In genomic region chr18:63241317-63241712, GRCh38 we compare ENCODE assay signal across 13 cellular contexts.
"Had no signal": no experiment of that assay in that cellular context is flagged by ENCODE, and none has a peak within 500 bp of the region (broad histone marks: within the 10 kb centered on the region; RNA-seq: fewer than 3 reads in every experiment).

No MANE protein-coding gene starts in this region.

- DNase-seq: activated CD4-positive, CD25-positive, alpha-beta regulatory T cell treated with anti-CD3 and anti-CD28 coated beads, Interleukin-2, amount 50 U/mL, for 72 hours; activated effector memory CD4-positive, alpha-beta T cell treated with Interleukin-2 at 50 U/mL for 16 hours; caudate nucleus; cortex of kidney; effector memory CD4-positive, alpha-beta T cell; kidney; left ventricle myocardium superior; mesendoderm; posterior cingulate gyrus; right cardiac atrium had no signal

- H3K9me3 Mint-ChIP-seq: stimulated activated effector memory CD8-positive, alpha-beta T cell treated with anti-CD3 and anti-CD28 coated beads, Interleukin-12 subunit alpha, Interleukin-12 subunit beta, amount 100 ng/mL, for 72 hours had no signal

- H3K27ac ChIP-seq: epithelial cell of prostate had no signal

- FAIRE-seq: kidney, small intestine had no signal

- H3K4me3 Mint-ChIP-seq: stimulated activated effector memory CD8-positive, alpha-beta T cell treated with anti-CD3 and anti-CD28 coated beads, Interleukin-12 subunit alpha, Interleukin-12 subunit beta, amount 100 ng/mL, for 72 hours had no signal

- ATAC-seq: left ventricle myocardium superior; right cardiac atrium; stimulated activated effector memory CD8-positive, alpha-beta T cell treated with anti-CD3 and anti-CD28 coated beads, Interleukin-12 subunit alpha, Interleukin-12 subunit beta, amount 100 ng/mL, for 72 hours had no signal
